8 cellular contexts compared by ENCODE assay signal in genomic region chr9:95505676-95506437, GRCh38. TPM values are rescaled to one million over a fixed set of nuclear protein-coding genes. Genes with fewer than 3 reads are reported as not detected.
DNase-seq lines count a peak whose midpoint lies in the region; ATAC-seq and TF ChIP-seq lines count a peak whose summit lies in the region.

No MANE protein-coding gene starts in this region.

- H3K36me3 ChIP-seq in adipocyte (ENCODE audit: control insufficient read depth, insufficient read depth, low read length, severe bottlenecking) (no peaks in the 10 kb centered on the region), left ventricle myocardium inferior (no peaks in the 10 kb centered on the region), psoas muscle (ENCODE audit: insufficient read depth in 1 of 2, low read depth in 1 of 2) (no peaks in the 10 kb centered on the region)

- no peaks in the 10 kb centered on the region for H3K9me3 ChIP-seq in adipocyte (ENCODE audit: control insufficient read depth, low read length)
- H3K9me3 ChIP-seq in left ventricle myocardium inferior (replicated peaks) = no peaks in the 10 kb centered on the region
- H3K9me3 ChIP-seq in psoas muscle = no peaks in the 10 kb centered on the region

- H3K27ac ChIP-seq in left ventricle myocardium inferior (replicated peaks) (peak overlapping the region; percentile 99), psoas muscle (peak overlapping the region; percentile 88)

- peak; percentile 29 for ATAC-seq in HG02588 (IDR thresholded peaks at IDR 0.05; ENCODE audit: unreplicated experiment)
- ATAC-seq in psoas muscle = no peak

- TF ChIP-seq CTCF in left ventricle myocardium inferior (IDR thresholded peaks at IDR 0.05; ENCODE audit: borderline replicate concordance) (no peak), psoas muscle (IDR thresholded peaks at IDR 0.05) (peak; percentile 16)

- DNase-seq in GM03348 (ENCODE audit: low spot score) (peak; percentile 86), NCI-H774 (lab: John Stamatoyannopoulos, UW) (peak; percentile 31), adipocyte (ENCODE audit: low read depth) (peak; percentile 76), left ventricle myocardium inferior (peak; percentile 57), psoas muscle (peak; percentile 52 to 67), SIG-M5 (lab: John Stamatoyannopoulos, UW) (no peak), SKM-1 (lab: John Stamatoyannopoulos, UW; ENCODE audit: unreplicated experiment) (no peak)

- H3K4me1 ChIP-seq in adipocyte (ENCODE audit: control insufficient read depth, insufficient read depth, low read length) (peaks cover 15% of the 10 kb centered on the region), left ventricle myocardium inferior (peaks cover 77% of the 10 kb centered on the region), psoas muscle (peaks cover 8% of the 10 kb centered on the region)

- H3K27me3 ChIP-seq in adipocyte (replicated peaks; ENCODE audit: control insufficient read depth, insufficient read depth, low read length) (no peaks in the 10 kb centered on the region), left ventricle myocardium inferior (ENCODE audit: low read depth) (no peaks in the 10 kb centered on the region), psoas muscle (ENCODE audit: insufficient read depth in 3 of 3, low read length in 2 of 3) (no peaks in the 10 kb centered on the region)

- 0 to 1% (median 1%) methylated on average over 35 to 84 of the region's 84 CpGs for WGBS in psoas muscle, 3 donors

- intact Hi-C loops in left ventricle myocardium inferior (cut with micrococcal nuclease) = no loop called here
- intact Hi-C loops in psoas muscle (cut with DNase I) = loop anchor here in 1 of 2 donors (1.0 to 5.0 kb wide), 3 partner anchors 43 to 369 kb away; partner anchors contain the start of gene ERCC6L2

- peak overlapping the region; percentile 96 for H3K4me3 ChIP-seq in adipocyte (ENCODE audit: low read length)
- H3K4me3 ChIP-seq in left ventricle myocardium inferior = peak overlapping the region; percentile 96
- H3K4me3 ChIP-seq in psoas muscle = peak overlapping the region; percentile 87

- peak overlapping the region; percentile 92 for H3K9ac ChIP-seq in adipocyte (ENCODE audit: low read length)

RNA-seq across cellular contexts. Expression of gene PTCH1, which starts 10.9 kb away (rescaled TPM):
- total RNA-seq in left ventricle myocardium inferior (6.6 TPM), psoas muscle (1 to 10 TPM; 3.5 to 7.5 (median 4.2) TPM)
- 1 to 10 TPM in 2 of 3 donors, under 1 TPM in 1; 0.81 to 7.4 (median 2.1) TPM for polyA plus RNA-seq in psoas muscle

Comparison
In these comparisons a context has a peak if more than half of its experiments do, and no peak if none do; other contexts are left out.
1. DNase-seq: peak in GM03348 (single experiment), NCI-H774 (single experiment), adipocyte (single experiment), left ventricle myocardium inferior (single experiment) and psoas muscle (2 of 2); none in SIG-M5 (single experiment) and SKM-1 (single experiment).
2. Peak in every context shown above with its lines, with median percentiles within 50 percentile points of each other: H3K4me3 ChIP-seq.